8 cellular contexts compared by ENCODE assay signal in the genomic region with DNA sequence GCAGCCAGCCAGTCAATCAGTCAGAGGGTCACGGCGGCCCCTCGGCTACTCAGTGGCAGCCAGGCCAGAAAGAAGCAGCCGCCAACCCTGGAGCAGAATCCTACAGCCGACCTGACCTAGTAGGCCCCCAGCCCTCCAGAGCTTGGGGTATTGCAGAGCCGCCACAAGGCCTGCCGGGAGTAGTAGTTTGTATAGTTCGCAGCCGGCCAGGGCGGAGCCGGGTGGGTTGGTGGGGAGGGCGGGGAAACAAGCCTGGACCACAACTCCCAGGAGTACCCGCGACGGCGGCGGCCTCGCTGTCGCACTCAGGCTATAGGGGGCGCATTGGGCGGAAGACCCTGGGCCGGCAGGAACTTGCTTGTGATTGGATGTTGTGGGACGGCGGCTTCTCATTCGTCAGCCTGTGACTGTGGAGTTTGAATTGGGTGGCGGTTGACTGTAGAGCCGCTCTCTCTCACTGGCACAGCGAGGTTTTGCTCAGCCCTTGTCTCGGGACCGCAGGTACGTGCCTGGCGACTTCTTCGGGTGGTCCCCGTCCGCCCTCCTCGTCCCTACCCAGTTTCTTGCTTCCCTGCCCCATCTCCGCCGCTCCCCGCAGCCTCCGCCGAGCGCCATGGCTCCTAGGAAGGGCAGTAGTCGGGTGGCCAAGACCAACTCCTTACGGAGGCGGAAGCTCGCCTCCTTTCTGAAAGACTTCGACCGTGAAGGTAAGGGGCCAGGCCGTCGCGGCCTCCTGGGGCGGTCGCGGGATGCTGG. TPM values are rescaled to one million over a fixed set of nuclear protein-coding genes. Genes with fewer than 3 reads are reported as not detected.
A peak's percentile ranks its signal among the peaks of the same experiment; 100 is the strongest.
DNase-seq lines count a peak whose midpoint lies in the region; ATAC-seq and TF ChIP-seq lines count a peak whose summit lies in the region.

A gene (plus strand): TSS at position 439 of the 756 bp plus-strand sequence. CDS start 175 bp downstream, at position 614.

- no peaks in the 10 kb centered on the region for H3K27me3 ChIP-seq in lung (ENCODE audit: control insufficient read depth, insufficient read depth)

- H3K36me3 ChIP-seq in lung (ENCODE audit: control insufficient read depth in 2 of 2, insufficient read depth in 2 of 2, low read length in 2 of 2) = peaks cover 0 to 3% of the 10 kb centered on the region in 2 donors

- 0% methylated on average over 53 to 54 of the region's 54 CpGs for WGBS in lung, 2 donors

- no peaks in the 10 kb centered on the region for H3K9me3 ChIP-seq in lung (ENCODE audit: control insufficient read depth in 2 of 2, insufficient read depth in 1 of 2, low read length in 1 of 2)

- H3K27ac ChIP-seq in lung (ENCODE audit: low read depth in 1 of 2, low read length in 1 of 2) = peak within 1 kb of the TSS; percentile 81 to 90

- peak; percentile 82 for ATAC-seq in GM19468 (IDR thresholded peaks at IDR 0.05; ENCODE audit: extremely low read depth, unreplicated experiment)
- peak; percentile 97 for ATAC-seq in lung (ENCODE audit: insufficient read depth, low FRiP score)

- peak within 1 kb of the TSS; percentile 89 for H3K4me3 ChIP-seq in lung

- TF ChIP-seq CTCF in lung (IDR thresholded peaks at IDR 0.05; ENCODE audit: control extremely low read depth, extremely low read depth) = peak; percentile 66

- peak; percentile 98 for DNase-seq in COLO829 (ENCODE audit: low spot score)
- DNase-seq in HS-5 (ENCODE audit: low read depth) = peak; percentile 88
- DNase-seq in NK-92 (lab: John Stamatoyannopoulos, UW; ENCODE audit: unreplicated experiment) = peak; percentile 79
- peak; percentile 95 to 96 for DNase-seq in activated CD8-positive, alpha-beta memory T cell treated with anti-CD3 and anti-CD28 coated beads for 1 hour (ENCODE audit: extremely low read depth in 1 of 2, low read depth in 1 of 2)
- peak; percentile 98 for DNase-seq in effector CD4-positive, alpha-beta T cell
- peak; percentile 99 for DNase-seq in lung (ENCODE audit: low spot score)
- peak; percentile 92 to 98 (median 98) for DNase-seq in stimulated activated CD4-positive, alpha-beta T cell treated with anti-CD3 and anti-CD28 coated beads, TNF-alpha, amount 100 ng/mL, for 4 hours (ENCODE audit: low read depth in 3 of 3)

- peaks cover 0 to 16% of the 10 kb centered on the region in 2 donors for H3K4me1 ChIP-seq in lung (ENCODE audit: control insufficient read depth in 2 of 2, insufficient read depth in 2 of 2, low read length in 2 of 2)

RNA-seq across cellular contexts. Expression of the gene that starts here (rescaled TPM):
- 1 to 10 TPM in 1 of 2 donors, under 1 TPM in 1; 0.80 to 1.4 TPM for total RNA-seq in lung
- polyA plus RNA-seq in lung = 1 to 10 TPM; 1.8 to 2.2 TPM

Comparison
In these comparisons a context has a peak if more than half of its experiments do, and no peak if none do; other contexts are left out.
1. Peak in every context shown above with its lines: DNase-seq, ATAC-seq, H3K4me3 ChIP-seq and H3K27ac ChIP-seq.